In genomic region chr1:184395370-184395769, GRCh38 we compare ENCODE assay signal across 1 cellular context.
TF ChIP-seq lines count a peak whose summit lies in the region.

No MANE protein-coding gene starts in this region.

TF ChIP-seq in SK-N-SH treated with all-trans-retinoic acid at 6 μM for 48 hours, 23 proteins besides CTCF, POLR2A, EP300 and RAD21 (continued from another document):
- TF ChIP-seq, protein P1, sequence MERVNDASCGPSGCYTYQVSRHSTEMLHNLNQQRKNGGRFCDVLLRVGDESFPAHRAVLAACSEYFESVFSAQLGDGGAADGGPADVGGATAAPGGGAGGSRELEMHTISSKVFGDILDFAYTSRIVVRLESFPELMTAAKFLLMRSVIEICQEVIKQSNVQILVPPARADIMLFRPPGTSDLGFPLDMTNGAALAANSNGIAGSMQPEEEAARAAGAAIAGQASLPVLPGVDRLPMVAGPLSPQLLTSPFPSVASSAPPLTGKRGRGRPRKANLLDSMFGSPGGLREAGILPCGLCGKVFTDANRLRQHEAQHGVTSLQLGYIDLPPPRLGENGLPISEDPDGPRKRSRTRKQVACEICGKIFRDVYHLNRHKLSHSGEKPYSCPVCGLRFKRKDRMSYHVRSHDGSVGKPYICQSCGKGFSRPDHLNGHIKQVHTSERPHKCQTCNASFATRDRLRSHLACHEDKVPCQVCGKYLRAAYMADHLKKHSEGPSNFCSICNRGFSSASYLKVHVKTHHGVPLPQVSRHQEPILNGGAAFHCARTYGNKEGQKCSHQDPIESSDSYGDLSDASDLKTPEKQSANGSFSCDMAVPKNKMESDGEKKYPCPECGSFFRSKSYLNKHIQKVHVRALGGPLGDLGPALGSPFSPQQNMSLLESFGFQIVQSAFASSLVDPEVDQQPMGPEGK (CRISPR knock-in tag; IDR thresholded peaks at IDR 0.05; ENCODE audit: borderline replicate concordance): no peak
- TF ChIP-seq CSDC2 (CRISPR knock-in tag; IDR thresholded peaks at IDR 0.05): no peak
- TF ChIP-seq TCF4 (CRISPR knock-in tag; IDR thresholded peaks at IDR 0.05; ENCODE audit: borderline replicate concordance): no peak
- TF ChIP-seq TOX (CRISPR knock-in tag; IDR thresholded peaks at IDR 0.05; ENCODE audit: borderline replicate concordance): no peak
- TF ChIP-seq ZFP3 (CRISPR knock-in tag; IDR thresholded peaks at IDR 0.05): no peak
- no peak for TF ChIP-seq ZC3H10 (CRISPR knock-in tag; IDR thresholded peaks at IDR 0.05)
- TF ChIP-seq ZFP30 (CRISPR knock-in tag; IDR thresholded peaks at IDR 0.05): no peak
- TF ChIP-seq GLIS3 (CRISPR knock-in tag; IDR thresholded peaks at IDR 0.05): no peak
- TF ChIP-seq ZNF70 (CRISPR knock-in tag; IDR thresholded peaks at IDR 0.05): no peak
- TF ChIP-seq, protein P2, sequence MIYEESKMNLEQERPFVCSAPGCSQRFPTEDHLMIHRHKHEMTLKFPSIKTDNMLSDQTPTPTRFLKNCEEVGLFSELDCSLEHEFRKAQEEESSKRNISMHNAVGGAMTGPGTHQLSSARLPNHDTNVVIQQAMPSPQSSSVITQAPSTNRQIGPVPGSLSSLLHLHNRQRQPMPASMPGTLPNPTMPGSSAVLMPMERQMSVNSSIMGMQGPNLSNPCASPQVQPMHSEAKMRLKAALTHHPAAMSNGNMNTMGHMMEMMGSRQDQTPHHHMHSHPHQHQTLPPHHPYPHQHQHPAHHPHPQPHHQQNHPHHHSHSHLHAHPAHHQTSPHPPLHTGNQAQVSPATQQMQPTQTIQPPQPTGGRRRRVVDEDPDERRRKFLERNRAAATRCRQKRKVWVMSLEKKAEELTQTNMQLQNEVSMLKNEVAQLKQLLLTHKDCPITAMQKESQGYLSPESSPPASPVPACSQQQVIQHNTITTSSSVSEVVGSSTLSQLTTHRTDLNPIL (CRISPR knock-in tag; IDR thresholded peaks at IDR 0.05; ENCODE audit: low read depth): no peak
- no peak for TF ChIP-seq PPARA (CRISPR knock-in tag; IDR thresholded peaks at IDR 0.05; ENCODE audit: borderline replicate concordance)
